ENCODE assay signal across 1 cellular context in genomic region chr1:26910343-26911160, GRCh38.
TF ChIP-seq lines count a peak whose summit lies in the region.

No MANE protein-coding gene starts in this region.

TF ChIP-seq in HepG2, 621 proteins besides CTCF, POLR2A, EP300 and RAD21 (continued from another document and continues in another):
- no peak for TF ChIP-seq ZNF513 (CRISPR knock-in tag; conservative IDR thresholded peaks at IDR 0.05)
- no peak for TF ChIP-seq ZNF629 (CRISPR knock-in tag; conservative IDR thresholded peaks at IDR 0.05)
- peak; percentile 19; the same call in 1 of the 2 replicates for TF ChIP-seq ZNF292 (CRISPR knock-in tag; IDR thresholded peaks at IDR 0.05; ENCODE audit: borderline replicate concordance, low read depth)
- TF ChIP-seq MEIS2 (CRISPR knock-in tag; IDR thresholded peaks at IDR 0.05): 0 out of 2 replicates have a peak, but pooled peaks have one; percentile 18
- TF ChIP-seq DDIT3 (CRISPR knock-in tag; IDR thresholded peaks at IDR 0.05): no peak
- TF ChIP-seq PHB2 (IDR thresholded peaks at IDR 0.05; ENCODE audit: partially characterized antibody): no peak
- no peak for TF ChIP-seq LBX2 (CRISPR knock-in tag; IDR thresholded peaks at IDR 0.05; ENCODE audit: borderline replicate concordance)
- no peak; the same call in 1 of the 2 replicates for TF ChIP-seq ZNF441 (CRISPR knock-in tag; IDR thresholded peaks at IDR 0.05; ENCODE audit: borderline replicate concordance)
- TF ChIP-seq ZEB1 (IDR thresholded peaks at IDR 0.05; ENCODE audit: insufficient replicate concordance, low read depth): peak; percentile 47
- TF ChIP-seq ZNF407 (CRISPR knock-in tag; IDR thresholded peaks at IDR 0.05; ENCODE audit: not compliant biosample characterization): no peak
- TF ChIP-seq KDM3A (CRISPR knock-in tag; IDR thresholded peaks at IDR 0.05; ENCODE audit: low read depth): no peak
- peak; percentile 92; the same call in 1 of the 2 replicates for TF ChIP-seq PRDM10 (CRISPR knock-in tag; IDR thresholded peaks at IDR 0.05; ENCODE audit: low read depth)
- no peak for TF ChIP-seq ZNF713 (CRISPR knock-in tag; IDR thresholded peaks at IDR 0.05)
- TF ChIP-seq ATM (IDR thresholded peaks at IDR 0.05; ENCODE audit: borderline replicate concordance): no peak
- no peak for TF ChIP-seq ZNF550 (CRISPR knock-in tag; IDR thresholded peaks at IDR 0.05; ENCODE audit: borderline replicate concordance)
- TF ChIP-seq ZBTB1 (CRISPR knock-in tag; IDR thresholded peaks at IDR 0.05; ENCODE audit: borderline replicate concordance): no peak
- TF ChIP-seq CC2D1A (CRISPR knock-in tag; IDR thresholded peaks at IDR 0.05): no peak
- TF ChIP-seq PREB (CRISPR knock-in tag; IDR thresholded peaks at IDR 0.05): no peak
- TF ChIP-seq ZNF446 (CRISPR knock-in tag; IDR thresholded peaks at IDR 0.05): no peak
- no peak for TF ChIP-seq ELK4 (CRISPR knock-in tag; IDR thresholded peaks at IDR 0.05; ENCODE audit: borderline replicate concordance)
- peak; percentile 26; the same call in 1 of the 2 replicates for TF ChIP-seq MZF1 (CRISPR knock-in tag; IDR thresholded peaks at IDR 0.05; ENCODE audit: borderline replicate concordance)
- peak; percentile 89 for TF ChIP-seq SOX5 (CRISPR knock-in tag; IDR thresholded peaks at IDR 0.05; ENCODE audit: borderline replicate concordance)
- TF ChIP-seq IRF9 (CRISPR knock-in tag; IDR thresholded peaks at IDR 0.05; ENCODE audit: borderline replicate concordance): no peak
- no peak for TF ChIP-seq ZBTB2 (CRISPR knock-in tag; IDR thresholded peaks at IDR 0.05; ENCODE audit: low read depth)
- no peak for TF ChIP-seq PBX3 (CRISPR knock-in tag; IDR thresholded peaks at IDR 0.05; ENCODE audit: borderline replicate concordance)
- peak; percentile 92 for TF ChIP-seq HDAC2 (CRISPR knock-in tag; IDR thresholded peaks at IDR 0.05)
- no peak; the same call in 1 of the 2 replicates for TF ChIP-seq ZNF563 (CRISPR knock-in tag; IDR thresholded peaks at IDR 0.05)
- TF ChIP-seq ZNF230 (CRISPR knock-in tag; IDR thresholded peaks at IDR 0.05): no peak
- TF ChIP-seq ZNF879 (CRISPR knock-in tag; IDR thresholded peaks at IDR 0.05): no peak
- peak; percentile 74; the same call in 2 of the 3 replicates for TF ChIP-seq MXI1 (IDR thresholded peaks at IDR 0.05; ENCODE audit: borderline replicate concordance, low read depth, low read length)
- peak; percentile 61 for TF ChIP-seq SP4 (CRISPR knock-in tag; IDR thresholded peaks at IDR 0.05)
- peak; percentile 31; the same call in 1 of the 2 replicates for TF ChIP-seq JUND (CRISPR knock-in tag; IDR thresholded peaks at IDR 0.05)
- peak; percentile 84 for TF ChIP-seq HNF4A (CRISPR knock-in tag; IDR thresholded peaks at IDR 0.05)
